In genomic region chr11:94780432-94780831, GRCh38 we compare ENCODE assay signal across 13 cellular contexts. TPM values are rescaled to one million over a fixed set of nuclear protein-coding genes. Genes with fewer than 3 reads are reported as not detected.
A peak's percentile ranks its signal among the peaks of the same experiment; 100 is the strongest.
DNase-seq lines count a peak whose midpoint lies in the region; ATAC-seq, FAIRE-seq and TF ChIP-seq lines count a peak whose summit lies in the region.
"Had no signal": no experiment of that assay in that cellular context is flagged by ENCODE, and none has a peak within 500 bp of the region (broad histone marks: within the 10 kb centered on the region; RNA-seq: fewer than 3 reads in every experiment).

No MANE protein-coding gene starts in this region.

- peak overlapping the region in 8 of 12 donors; percentile 2 to 58 (median 21) for H3K27ac ChIP-seq in heart left ventricle
- H3K27ac ChIP-seq in upper lobe of right lung = no peak overlapping the region
- H3K27ac ChIP-seq: PC-9 had no signal

- H3K9me3 Mint-ChIP-seq in activated naive CD8-positive, alpha-beta T cell treated with anti-CD3 and anti-CD28 coated beads, Interleukin-2, amount 10 ng/mL, durations not matched to agents 7 days and 5 days = no peaks in the 10 kb centered on the region
- H3K9me3 Mint-ChIP-seq: activated naive CD4-positive, alpha-beta T cell treated with anti-CD3 and anti-CD28 coated beads for 36 hours; CD4-positive, alpha-beta T cell had no signal

- no peak for TF ChIP-seq CTCF in heart left ventricle (IDR thresholded peaks at IDR 0.05)
- TF ChIP-seq CTCF in upper lobe of right lung (IDR thresholded peaks at IDR 0.05) = no peak
- TF ChIP-seq CTCF in lower leg skin (IDR thresholded peaks at IDR 0.05) = no peak

- no peak for FAIRE-seq in RCC 7860 (lab: Jason Lieb, UNC)

- no peaks in the 10 kb centered on the region for H3K9me3 ChIP-seq in heart left ventricle
- H3K9me3 ChIP-seq in upper lobe of right lung = no peaks in the 10 kb centered on the region

- peak overlapping the region; percentile 37 for H3K27ac Mint-ChIP-seq in activated naive CD8-positive, alpha-beta T cell treated with anti-CD3 and anti-CD28 coated beads, Interleukin-2, amount 10 ng/mL, durations not matched to agents 7 days and 5 days
- H3K27ac Mint-ChIP-seq: activated naive CD4-positive, alpha-beta T cell treated with anti-CD3 and anti-CD28 coated beads for 36 hours; CD4-positive, alpha-beta T cell had no signal

- 32 to 41% (median 37%) methylated on average over 3 of the region's 3 CpGs for WGBS in heart left ventricle, 4 donors
- 31 to 34% methylated on average over 3 of the region's 3 CpGs for WGBS in lower leg skin, 2 donors

- peak in 1 of 4 donors; percentile 55 for ATAC-seq in heart left ventricle
- no peak for ATAC-seq in left ventricle myocardium superior
- ATAC-seq in activated naive CD8-positive, alpha-beta T cell treated with anti-CD3 and anti-CD28 coated beads, Interleukin-2, amount 10 ng/mL, durations not matched to agents 7 days and 5 days (ENCODE audit: low read depth) = peak; percentile 22
- ATAC-seq in upper lobe of right lung = peak; percentile 17

- no peaks in the 10 kb centered on the region for H3K27me3 ChIP-seq in heart left ventricle
- no peaks in the 10 kb centered on the region for H3K27me3 ChIP-seq in upper lobe of right lung
- H3K27me3 ChIP-seq: dorsolateral prefrontal cortex had no signal

- DNase-seq in heart left ventricle = no peak
- DNase-seq in left ventricle myocardium superior = no peak
- no peak for DNase-seq in activated naive CD8-positive, alpha-beta T cell treated with anti-CD3 and anti-CD28 coated beads, Interleukin-2, amount 10 ng/mL, durations not matched to agents 7 days and 5 days
- peak; percentile 32 to 42 for DNase-seq in lung microvascular endothelial cell (ENCODE audit: low read depth in 2 of 2)
- no peak for DNase-seq in upper lobe of right lung
- no peak for DNase-seq in H4 (ENCODE audit: low spot score)
- DNase-seq in RCC 7860 (ENCODE audit: low spot score) = no peak
- no peak for DNase-seq in lower leg skin (ENCODE audit: low spot score in 2 of 2)
- DNase-seq: activated naive CD4-positive, alpha-beta T cell treated with anti-CD3 and anti-CD28 coated beads for 36 hours; CD4-positive, alpha-beta T cell; dorsolateral prefrontal cortex; KG1; PC-9 had no signal

- H3K36me3 Mint-ChIP-seq in activated naive CD8-positive, alpha-beta T cell treated with anti-CD3 and anti-CD28 coated beads, Interleukin-2, amount 10 ng/mL, durations not matched to agents 7 days and 5 days = no peaks in the 10 kb centered on the region

- POLR2A ChIA-PET in activated naive CD8-positive, alpha-beta T cell treated with anti-CD3 and anti-CD28 coated beads, Interleukin-2, amount 10 ng/mL, durations not matched to agents 7 days and 5 days (lab: Charles Lee) = no interaction called here

- H3K4me1 ChIP-seq in heart left ventricle (peaks cover under 1 to 72% (median 43%) of the 10 kb centered on the region in 12 donors), upper lobe of right lung (peaks cover 77% of the 10 kb centered on the region)

- intact Hi-C loops in heart left ventricle (cut with DNase I) (loop anchor here in 2 of 10 donors (10.0 kb wide), 2 partner anchors 94 to 114 kb away; no protein-coding TSS in a partner anchor), left ventricle myocardium superior (cut with micrococcal nuclease) (no loop called here), upper lobe of right lung (cut with DNase I) (no loop called here), lower leg skin (cut with DNase I; ENCODE audit: low total_unique reads) (no loop called here)

- peaks cover 7% of the 10 kb centered on the region for H3K27me3 Mint-ChIP-seq in activated naive CD8-positive, alpha-beta T cell treated with anti-CD3 and anti-CD28 coated beads, Interleukin-2, amount 10 ng/mL, durations not matched to agents 7 days and 5 days

- no peak for TF ChIP-seq POLR2A in heart left ventricle (IDR thresholded peaks at IDR 0.05)
- no peak for TF ChIP-seq POLR2A in lower leg skin (IDR thresholded peaks at IDR 0.05)

- H3K4me3 ChIP-seq in heart left ventricle (peak overlapping the region in 6 of 12 donors; percentile 0 to 30 (median 12)), upper lobe of right lung (no peak overlapping the region), lower leg skin (ENCODE audit: low read depth, poor library complexity, severe bottlenecking) (no peak overlapping the region)
- H3K4me3 ChIP-seq: PC-9 had no signal

- H3K4me3 Mint-ChIP-seq in activated naive CD8-positive, alpha-beta T cell treated with anti-CD3 and anti-CD28 coated beads, Interleukin-2, amount 10 ng/mL, durations not matched to agents 7 days and 5 days = peak overlapping the region; percentile 62
- H3K4me3 Mint-ChIP-seq: activated naive CD4-positive, alpha-beta T cell treated with anti-CD3 and anti-CD28 coated beads for 36 hours; CD4-positive, alpha-beta T cell had no signal

- peaks cover 16% of the 10 kb centered on the region for H3K4me1 Mint-ChIP-seq in activated naive CD8-positive, alpha-beta T cell treated with anti-CD3 and anti-CD28 coated beads, Interleukin-2, amount 10 ng/mL, durations not matched to agents 7 days and 5 days

- H3K36me3 ChIP-seq in heart left ventricle (no peaks in the 10 kb centered on the region), upper lobe of right lung (no peaks in the 10 kb centered on the region)

RNA-seq across cellular contexts. Expression of gene AMOTL1, which starts 12.3 kb away (rescaled TPM):
- 10 to 100 TPM; 24.4 to 76.0 (median 51.7) TPM for total RNA-seq in heart left ventricle
- 1 to 10 TPM; 6.2 to 9.0 TPM for polyA plus RNA-seq in heart left ventricle
- total RNA-seq in left ventricle myocardium superior = 46.3 TPM
- total RNA-seq in activated naive CD8-positive, alpha-beta T cell treated with anti-CD3 and anti-CD28 coated beads, Interleukin-2, amount 10 ng/mL, durations not matched to agents 7 days and 5 days = 1 to 10 TPM; 4.4 to 4.8 TPM
- 29.8 and 31.8 TPM in 2 replicates for total RNA-seq in lung microvascular endothelial cell
- total RNA-seq in upper lobe of right lung = 62.5 TPM
- 1.5 and 2.6 TPM in 2 replicates for total RNA-seq in H4 (2014; rRNA removed; shearing (Covaris generic))
- total RNA-seq in lower leg skin = 10 to 100 TPM; 45.3 to 72.0 (median 64.8) TPM

Comparison
In these comparisons a context has a peak if more than half of its experiments do, and no peak if none do; other contexts are left out.
1. DNase-seq: peak in lung microvascular endothelial cell (2 of 2); none in heart left ventricle (0 of 5), left ventricle myocardium superior (single experiment), activated naive CD8-positive, alpha-beta T cell treated with anti-CD3 and anti-CD28 coated beads, Interleukin-2, amount 10 ng/mL, durations not matched to agents 7 days and 5 days (single experiment), upper lobe of right lung (single experiment), H4 (single experiment), RCC 7860 (single experiment) and lower leg skin (0 of 2).